In genomic region chr1:101697057-101697456, GRCh38 we compare ENCODE assay signal across 17 cellular contexts.
DNase-seq lines count a peak whose midpoint lies in the region; ATAC-seq, FAIRE-seq and TF ChIP-seq lines count a peak whose summit lies in the region.
"Had no signal": no experiment of that assay in that cellular context is flagged by ENCODE, and none has a peak within 500 bp of the region (broad histone marks: within the 10 kb centered on the region; RNA-seq: fewer than 3 reads in every experiment).

No MANE protein-coding gene starts in this region.

- BruUV-seq in GM12878 (replicated peaks; lab: Mats Ljungman, UMichigan): no TSS peak

- no peak for TF ChIP-seq EP300 in GM12878 (IDR thresholded peaks at IDR 0.05; ENCODE audit: borderline replicate concordance in 1 of 2, control insufficient read depth in 1 of 2, low read depth in 2 of 2, low read length in 2 of 2)

- TF ChIP-seq CTCF in GM12878 (IDR thresholded peaks at IDR 0.05 in 2 of 3, conservative IDR thresholded peaks at IDR 0.05 in 1 of 3; ENCODE audit: control insufficient read depth in 2 of 3, extremely low read depth in 1 of 3, insufficient read depth in 1 of 3, low read depth in 3 of 3, low read length in 3 of 3) (no peak), neural progenitor cell (IDR thresholded peaks at IDR 0.05) (no peak)

- no peaks in the 10 kb centered on the region for H3K4me1 ChIP-seq in GM12878 (ENCODE audit: control insufficient read depth, insufficient read depth, low read length)
- no peaks in the 10 kb centered on the region for H3K4me1 ChIP-seq in neural progenitor cell
- H3K4me1 ChIP-seq: ascending aorta had no signal

- H3K27me3 ChIP-seq in GM12878 (replicated peaks in 1 of 2; ENCODE audit: control insufficient read depth in 2 of 2, insufficient read depth in 2 of 2, low read length in 1 of 2): no peaks in the 10 kb centered on the region
- no peaks in the 10 kb centered on the region for H3K27me3 ChIP-seq in neural progenitor cell
- H3K27me3 ChIP-seq: ascending aorta had no signal

- H3K27ac ChIP-seq in GM12878 (ENCODE audit: control insufficient read depth, insufficient read depth): no peak overlapping the region
- H3K27ac ChIP-seq in neural progenitor cell: no peak overlapping the region
- H3K27ac ChIP-seq: ascending aorta, C4-2B, coronary artery, epithelial cell of prostate had no signal

- H3K79me2 ChIP-seq in GM12878 (ENCODE audit: control insufficient read depth, insufficient read depth, low read length): no peaks in the 10 kb centered on the region
- H3K79me2 ChIP-seq in neural progenitor cell (ENCODE audit: low read depth): no peaks in the 10 kb centered on the region

- H3K9ac ChIP-seq in GM12878 (ENCODE audit: control insufficient read depth, insufficient read depth, low read length) (no peak overlapping the region), neural progenitor cell (no peak overlapping the region)

- no peak overlapping the region for H3K4me3 Mint-ChIP-seq in neural progenitor cell
- no peak overlapping the region for H3K4me3 Mint-ChIP-seq in T-helper 2 cell treated with Interferon-gamma antibody and Interleukin-4, amounts not matched to agents 5 μg/mL and 100 μg/mL, for 36 hours
- H3K4me3 Mint-ChIP-seq: T-helper 17 cell had no signal

- H3K36me3 Mint-ChIP-seq in neural progenitor cell: no peaks in the 10 kb centered on the region
- no peaks in the 10 kb centered on the region for H3K36me3 Mint-ChIP-seq in T-helper 2 cell treated with Interferon-gamma antibody and Interleukin-4, amounts not matched to agents 5 μg/mL and 100 μg/mL, for 36 hours (ENCODE audit: low read depth)

- H4K20me1 ChIP-seq in GM12878 (ENCODE audit: control insufficient read depth, insufficient read depth) (no peaks in the 10 kb centered on the region), neural progenitor cell (ENCODE audit: low read depth) (no peaks in the 10 kb centered on the region)

- TF ChIP-seq RAD21 in GM12878 (IDR thresholded peaks at IDR 0.05; ENCODE audit: insufficient read depth, low read depth, low read length): no peak

- intact Hi-C loops in GM12878 (cut with micrococcal nuclease; ENCODE audit: unreplicated experiment): no loop called here

- peaks cover 3% of the 10 kb centered on the region for H3K4me1 Mint-ChIP-seq in neural progenitor cell
- no peaks in the 10 kb centered on the region for H3K4me1 Mint-ChIP-seq in T-helper 2 cell treated with Interferon-gamma antibody and Interleukin-4, amounts not matched to agents 5 μg/mL and 100 μg/mL, for 36 hours (ENCODE audit: low read depth)
- H3K4me1 Mint-ChIP-seq: T-helper 17 cell had no signal

- CTCF ChIA-PET in GM12878 (lab: Yijun Ruan, JAX): interaction anchor here (0.7 kb wide), 1 partner anchor 64 kb away, joined by 3 read pairs; no protein-coding TSS in a partner anchor

- no peaks in the 10 kb centered on the region for H3K9me3 Mint-ChIP-seq in neural progenitor cell
- H3K9me3 Mint-ChIP-seq in T-helper 2 cell treated with Interferon-gamma antibody and Interleukin-4, amounts not matched to agents 5 μg/mL and 100 μg/mL, for 36 hours: no peaks in the 10 kb centered on the region

- RAD21 ChIA-PET in GM12878 (lab: Charles Lee; ENCODE audit: unreplicated experiment): no interaction called here

- H3K27ac Mint-ChIP-seq in neural progenitor cell: no peak overlapping the region
- no peak overlapping the region for H3K27ac Mint-ChIP-seq in T-helper 2 cell treated with Interferon-gamma antibody and Interleukin-4, amounts not matched to agents 5 μg/mL and 100 μg/mL, for 36 hours
- H3K27ac Mint-ChIP-seq: T-helper 17 cell had no signal

- H3F3A ChIP-seq in neural progenitor cell (ENCODE audit: low read depth): no peaks in the 10 kb centered on the region

- POLR2A ChIA-PET in GM12878 (lab: Charles Lee): no interaction called here

- no peaks in the 10 kb centered on the region for H3K9me3 ChIP-seq in GM12878 (replicated peaks; ENCODE audit: control insufficient read depth, insufficient read depth, low read length)
- H3K9me3 ChIP-seq in neural progenitor cell (ENCODE audit: low read depth): no peaks in the 10 kb centered on the region
- H3K9me3 ChIP-seq: ascending aorta had no signal

- H3K36me3 ChIP-seq in GM12878 (ENCODE audit: control insufficient read depth in 2 of 2, insufficient read depth in 2 of 2, low read length in 1 of 2) (no peaks in the 10 kb centered on the region), neural progenitor cell (no peaks in the 10 kb centered on the region)
- H3K36me3 ChIP-seq: ascending aorta had no signal

- ATAC-seq in GM18907 (IDR thresholded peaks at IDR 0.05; ENCODE audit: unreplicated experiment) (peak; percentile 51), GM12878 (no peak), HG02938 (IDR thresholded peaks at IDR 0.05; ENCODE audit: unreplicated experiment) (no peak)
- ATAC-seq: T-helper 17 cell had no signal

- SMC1A ChIA-PET in GM12878 (lab: Charles Lee; ENCODE audit: uncharacterized antibody, unreplicated experiment): no interaction called here

- WGBS in GM12878 (ENCODE audit: insufficient coverage, insufficient replicate concordance, low lambda C conversion rate, missing lambda C conversion rate): 4% methylated on average over 1 of the region's 1 CpG

- in situ Hi-C loops in GM12878 (cut with MboI): no loop called here

- DNase-seq in M059J (ENCODE audit: low read depth) (peak; percentile 1), GM12878 (ENCODE audit: low read depth, low spot score) (no peak), neural progenitor cell (ENCODE audit: low spot score) (no peak), SHP77 treated with DMSO at 0.1 percent for 48 hours (lab: John Stamatoyannopoulos, UW) (no peak)
- DNase-seq in T-helper 2 cell treated with Interferon-gamma antibody and Interleukin-4, amounts not matched to agents 5 μg/mL and 100 μg/mL, for 36 hours (ENCODE audit: low spot score): no peak
- DNase-seq: activated CD4-positive, CD25-positive, alpha-beta regulatory T cell treated with anti-CD3 and anti-CD28 coated beads, Interleukin-2, amount 50 U/mL, for 72 hours; activated gamma-delta T cell; islet precursor cell; NCI-H774; stimulated activated CD4-positive, alpha-beta T cell treated with anti-CD3 and anti-CD28 coated beads, Interleukin-4, amount 100 ng/mL, for 1 hour; T-helper 17 cell had no signal

- peak; percentile 56 for FAIRE-seq in GM12878 (lab: Jason Lieb, UNC)

- H3K4me2 ChIP-seq in GM12878 (ENCODE audit: control insufficient read depth, insufficient read depth) (no peak overlapping the region), neural progenitor cell (no peak overlapping the region)

- H3K27me3 Mint-ChIP-seq in neural progenitor cell (ENCODE audit: insufficient read depth, low read depth): peaks cover 3% of the 10 kb centered on the region
- H3K27me3 Mint-ChIP-seq in T-helper 2 cell treated with Interferon-gamma antibody and Interleukin-4, amounts not matched to agents 5 μg/mL and 100 μg/mL, for 36 hours (ENCODE audit: low read depth): no peaks in the 10 kb centered on the region

- H2AFZ ChIP-seq in GM12878 (ENCODE audit: control insufficient read depth, low read depth, low read length): no peak overlapping the region
- H2AFZ ChIP-seq in neural progenitor cell (replicated peaks): peak overlapping the region; percentile 72

- no peak for TF ChIP-seq POLR2A in GM12878 (IDR thresholded peaks at IDR 0.05; ENCODE audit: low read depth, low read length)

- H3K4me3 ChIP-seq in GM12878 (no peak overlapping the region), neural progenitor cell (no peak overlapping the region)
- H3K4me3 ChIP-seq: ascending aorta, coronary artery had no signal

TF ChIP-seq in GM12878, 131 proteins besides CTCF, POLR2A, EP300 and RAD21:
- TF ChIP-seq HDAC2 (IDR thresholded peaks at IDR 0.05) (no peak), CEBPB (IDR thresholded peaks at IDR 0.05; ENCODE audit: borderline replicate concordance in 1 of 2, low read depth in 2 of 2, low read length in 2 of 2) (no peak), ZZZ3 (IDR thresholded peaks at IDR 0.05; ENCODE audit: control insufficient read depth, insufficient read length, low read depth) (no peak)
